Comparison of ENCODE assay signal across 31 cellular contexts in the genomic region with DNA sequence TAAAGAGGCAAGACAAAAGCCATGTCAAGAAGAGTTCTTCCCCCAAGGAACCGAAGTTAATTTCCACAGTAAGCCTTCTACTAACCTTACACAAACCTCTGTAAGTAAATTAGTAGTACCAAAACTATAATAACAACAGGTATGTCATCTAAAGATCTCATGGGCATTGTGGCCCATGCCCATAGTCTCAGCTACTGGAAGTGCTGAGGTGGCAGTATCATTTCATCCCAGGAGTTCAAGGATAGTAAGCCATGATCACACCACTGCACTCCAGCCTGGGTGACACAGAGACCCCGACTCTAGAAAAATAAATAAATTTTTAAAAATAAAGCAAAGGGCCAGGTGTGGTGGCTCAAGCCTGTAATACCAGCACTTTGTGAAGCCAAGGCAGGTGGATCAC.
"Had no signal": no experiment of that assay in that cellular context is flagged by ENCODE, and none has a peak within 500 bp of the region (broad histone marks: within the 10 kb centered on the region; RNA-seq: fewer than 3 reads in every experiment).

No MANE protein-coding gene starts in this region.

- H3K4me3 Mint-ChIP-seq: natural killer cell treated with Interleukin-12 subunit alpha and Interleukin-12 subunit beta and Interleukin-15 and Interleukin-18, amount 100 ng/mL, for 72 hours; neural progenitor cell; stimulated activated memory B cell treated with anti-CD40 and anti-IgM and Interleukin-4, amounts not matched to agents 10 μg/mL and 1 μg/mL and 100 μg/mL, for 72 hours; stimulated activated naive CD8-positive, alpha-beta T cell treated with anti-CD3 and anti-CD28 coated beads, Interleukin-15, amount 100 ng/mL, for 72 hours; type B pancreatic cell had no signal

- H3K4me3 ChIP-seq: neural progenitor cell, ovary, psoas muscle, skin epidermis, smooth muscle cell, spleen, suprapubic skin, testis, tibial artery, transverse colon, upper lobe of right lung, uterus had no signal

- H2AFZ ChIP-seq: neural progenitor cell, parathyroid adenoma had no signal

- H3K27ac ChIP-seq: neural progenitor cell, ovary, parathyroid adenoma, psoas muscle, skin epidermis, spleen, suprapubic skin, testis, tibial artery, upper lobe of right lung, uterus had no signal

- H3K4me2 ChIP-seq: neural progenitor cell, smooth muscle cell had no signal

- H3K27ac Mint-ChIP-seq: natural killer cell treated with Interleukin-12 subunit alpha and Interleukin-12 subunit beta and Interleukin-15 and Interleukin-18, amount 100 ng/mL, for 72 hours; neural progenitor cell; progenitor cell of endocrine pancreas; stimulated activated memory B cell treated with anti-CD40 and anti-IgM and Interleukin-4, amounts not matched to agents 10 μg/mL and 1 μg/mL and 100 μg/mL, for 72 hours; type B pancreatic cell had no signal

- H3K9me3 ChIP-seq: ovary, psoas muscle, spleen, suprapubic skin, testis, tibial artery, transverse colon, upper lobe of right lung, uterus had no signal

- H3K36me3 ChIP-seq: ovary, uterus had no signal

- H3K27me3 ChIP-seq: neural progenitor cell, ovary, spleen, suprapubic skin, testis, tibial artery, transverse colon, upper lobe of right lung, uterus had no signal

- DNase-seq: naive thymus-derived CD8-positive, alpha-beta T cell; occipital lobe; ovary; posterior cingulate gyrus; psoas muscle; right cardiac atrium; spleen; stimulated activated CD4-positive, alpha-beta T cell treated with anti-CD3 and anti-CD28 coated beads, Interleukin-12 subunit alpha, Interleukin-12 subunit beta, amount 100 ng/mL, for 4 hours; stimulated activated CD4-positive, alpha-beta T cell treated with anti-CD3 and anti-CD28 coated beads, Interleukin-1b, Interleukin-23, amount 100 ng/mL, for 48 hours; stimulated activated CD4-positive, alpha-beta T cell treated with anti-CD3 and anti-CD28 coated beads, Interleukin-4, amount 100 ng/mL, for 1 hour; stimulated activated CD4-positive, alpha-beta T cell treated with anti-CD3 and anti-CD28 coated beads, Interleukin-4, amount 100 ng/mL, for 4 hours; stimulated activated CD8-positive, alpha-beta memory T cell treated with anti-CD3 and anti-CD28 coated beads, Interleukin-4, amount 100 ng/mL, for 48 hours; stimulated activated naive CD4-positive, alpha-beta T cell; stimulated activated naive CD8-positive, alpha-beta T cell treated with anti-CD3 and anti-CD28 coated beads, Interleukin-15, amount 100 ng/mL, for 72 hours; stimulated activated naive CD8-positive, alpha-beta T cell treated with anti-CD3 and anti-CD28 coated beads, Interleukin-15, Interleukin-2, amounts not matched to agents 100 U/mL and 50 U/mL, for 24 hours; substantia nigra; testis; tibial artery; transverse colon; upper lobe of right lung; uterus had no signal

- ATAC-seq: naive thymus-derived CD8-positive, alpha-beta T cell; natural killer cell treated with Interleukin-12 subunit alpha and Interleukin-12 subunit beta and Interleukin-15 and Interleukin-18, amount 100 ng/mL, for 72 hours; psoas muscle; right cardiac atrium; sciatic nerve; stimulated activated memory B cell treated with anti-CD40 and anti-IgM and Interleukin-4, amounts not matched to agents 10 μg/mL and 1 μg/mL and 100 μg/mL, for 72 hours; stimulated activated naive CD8-positive, alpha-beta T cell treated with anti-CD3 and anti-CD28 coated beads, Interleukin-15, amount 100 ng/mL, for 72 hours; stimulated activated naive CD8-positive, alpha-beta T cell treated with anti-CD3 and anti-CD28 coated beads, Interleukin-15, Interleukin-2, amounts not matched to agents 100 U/mL and 50 U/mL, for 24 hours; upper lobe of right lung had no signal

- H3K4me1 Mint-ChIP-seq: neural progenitor cell had no signal

- H3K4me1 ChIP-seq: neural progenitor cell, parathyroid adenoma, suprapubic skin, testis, tibial artery, transverse colon, upper lobe of right lung, uterus had no signal

- H3K9ac ChIP-seq: neural progenitor cell, parathyroid adenoma had no signal

- H3K27me3 Mint-ChIP-seq: naive thymus-derived CD8-positive, alpha-beta T cell; natural killer cell treated with Interleukin-12 subunit alpha and Interleukin-12 subunit beta and Interleukin-15 and Interleukin-18, amount 100 ng/mL, for 72 hours; progenitor cell of endocrine pancreas; stimulated activated memory B cell treated with anti-CD40 and anti-IgM and Interleukin-4, amounts not matched to agents 10 μg/mL and 1 μg/mL and 100 μg/mL, for 72 hours; stimulated activated naive CD8-positive, alpha-beta T cell treated with anti-CD3 and anti-CD28 coated beads, Interleukin-15, amount 100 ng/mL, for 72 hours; type B pancreatic cell had no signal
